In the genomic region with DNA sequence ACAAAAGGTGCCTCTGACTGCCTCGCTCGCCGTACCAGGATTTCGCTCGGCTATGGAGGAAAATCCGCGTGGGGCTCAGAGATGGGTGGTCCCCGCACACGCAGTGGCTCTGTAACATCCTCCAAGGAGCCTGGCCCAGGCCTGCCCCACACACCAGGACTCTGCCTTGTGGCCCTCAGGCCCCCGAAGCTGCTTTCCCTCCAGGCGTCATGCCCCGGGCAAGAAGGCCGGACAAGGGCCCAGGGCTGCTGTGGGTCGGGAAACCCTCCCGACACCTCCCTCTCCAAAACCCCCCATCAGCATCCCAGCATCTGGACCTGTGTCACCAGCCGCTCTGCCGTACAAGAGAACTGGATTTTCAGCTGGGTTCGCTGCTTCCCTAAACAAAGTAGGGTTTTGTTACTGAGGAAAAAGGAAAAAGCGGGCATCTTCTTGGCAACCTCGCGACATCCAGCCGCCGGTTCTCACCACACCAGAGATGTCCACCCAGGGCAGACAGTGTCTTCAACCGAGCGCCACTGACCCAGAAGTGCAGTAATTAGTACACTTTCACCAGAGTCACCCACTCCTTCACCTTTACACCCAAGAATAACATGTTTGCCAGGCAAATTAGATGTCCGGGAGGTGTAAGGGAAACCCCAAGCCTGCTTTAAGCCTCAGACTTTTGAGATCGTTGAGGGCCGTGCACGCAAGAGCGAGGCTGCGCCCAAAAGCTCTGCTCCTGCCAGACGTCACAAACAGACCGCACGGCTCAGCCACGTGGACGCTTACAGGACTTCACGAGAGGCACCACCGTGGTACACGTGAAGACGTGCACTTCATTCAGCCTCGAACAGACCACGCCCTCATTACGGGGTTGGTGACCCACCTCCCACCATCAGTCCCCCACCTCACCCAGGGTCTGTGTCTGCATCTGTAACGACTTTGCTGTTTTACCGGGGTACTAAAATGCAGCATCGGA, we compare ENCODE assay signal across 25 cellular contexts.
A peak's percentile ranks its signal among the peaks of the same experiment; 100 is the strongest.
DNase-seq lines count a peak whose midpoint lies in the region; ATAC-seq and TF ChIP-seq lines count a peak whose summit lies in the region.
"Had no signal": no experiment of that assay in that cellular context is flagged by ENCODE, and none has a peak within 500 bp of the region (broad histone marks: within the 10 kb centered on the region; RNA-seq: fewer than 3 reads in every experiment).

No MANE protein-coding gene starts in this region.

- H3K27me3 ChIP-seq in left ventricle myocardium inferior (ENCODE audit: low read depth) (no peaks in the 10 kb centered on the region), ascending aorta (no peaks in the 10 kb centered on the region)
- H3K27me3 ChIP-seq: brain microvascular endothelial cell, upper lobe of left lung had no signal

- intact Hi-C loops in left ventricle myocardium inferior (cut with micrococcal nuclease) (no loop called here), left ventricle myocardium superior (cut with micrococcal nuclease) (no loop called here), head of caudate nucleus (cut with DNase I) (no loop called here), ascending aorta (cut with DNase I) (no loop called here)

- H3K36me3 ChIP-seq in left ventricle myocardium inferior (no peaks in the 10 kb centered on the region), ascending aorta (no peaks in the 10 kb centered on the region)
- H3K36me3 ChIP-seq: brain microvascular endothelial cell, upper lobe of left lung had no signal

- H3K27ac ChIP-seq in left ventricle myocardium inferior (replicated peaks): peak overlapping the region; percentile 94
- H3K27ac ChIP-seq in ascending aorta: no peak overlapping the region
- H3K27ac ChIP-seq: brain microvascular endothelial cell had no signal

- no peak for TF ChIP-seq CTCF in left ventricle myocardium inferior (IDR thresholded peaks at IDR 0.05; ENCODE audit: borderline replicate concordance)
- TF ChIP-seq CTCF in ascending aorta (IDR thresholded peaks at IDR 0.05): no peak

- no peak for ATAC-seq in left ventricle myocardium superior
- ATAC-seq: HCT116; stimulated activated naive B cell treated with anti-CD40 and anti-IgM and Interleukin-4, amounts not matched to agents 10 μg/mL and 1 μg/mL and 100 μg/mL, for 72 hours had no signal

- H3K9me3 ChIP-seq in left ventricle myocardium inferior (replicated peaks) (no peaks in the 10 kb centered on the region), ascending aorta (no peaks in the 10 kb centered on the region)
- H3K9me3 ChIP-seq: upper lobe of left lung had no signal

- DNase-seq in left ventricle myocardium inferior (no peak), left ventricle myocardium superior (no peak), head of caudate nucleus (peak in 25 of 42 donors; percentile 10 to 75 (median 57)), putamen (ENCODE audit: low spot score) (peak; percentile 64), ascending aorta (ENCODE audit: low spot score in 2 of 2) (no peak), RKO (ENCODE audit: low spot score) (no peak)
- DNase-seq in activated CD4-positive, alpha-beta T cell treated with anti-CD3 and anti-CD28 coated beads, Interleukin-2, amount 50 U/mL, for 1 hour: no peak
- DNase-seq in stimulated activated CD4-positive, alpha-beta T cell treated with anti-CD3 and anti-CD28 coated beads, Interleukin-12 subunit alpha, Interleukin-12 subunit beta, amount 100 ng/mL, for 4 hours: no peak
- DNase-seq: activated B cell treated with CpG ODN at 0.5 μM for 24 hours; activated CD4-positive, alpha-beta memory T cell treated with anti-CD3 and anti-CD28 coated beads for 36 hours; AML-193; brain microvascular endothelial cell; DMS53; naive B cell; NCI-H2029 treated with DMSO at 0.1 percent for 48 hours; NCI-H345; NCI-H82; OCI-M1; retina; stimulated activated CD4-positive, alpha-beta T cell treated with anti-CD3 and anti-CD28 coated beads, Interleukin-4, amount 100 ng/mL, for 1 hour; stimulated activated naive B cell treated with anti-CD40 and anti-IgM and Interleukin-4, amounts not matched to agents 10 μg/mL and 1 μg/mL and 100 μg/mL, for 72 hours; upper lobe of left lung had no signal

- no peak overlapping the region for H3K4me3 ChIP-seq in left ventricle myocardium inferior
- H3K4me3 ChIP-seq in ascending aorta: no peak overlapping the region
- H3K4me3 ChIP-seq: coronary artery, smooth muscle cell, upper lobe of left lung had no signal

- H3K4me1 ChIP-seq in left ventricle myocardium inferior (peaks cover 61% of the 10 kb centered on the region), ascending aorta (peaks cover 0 to 21% of the 10 kb centered on the region in 2 donors)

Comparison
In these comparisons a context has a peak if more than half of its experiments do, and no peak if none do; other contexts are left out.
1. DNase-seq: peak in head of caudate nucleus (25 of 42) and putamen (single experiment); none in left ventricle myocardium inferior (single experiment), left ventricle myocardium superior (single experiment), ascending aorta (0 of 2), activated CD4-positive, alpha-beta T cell treated with anti-CD3 and anti-CD28 coated beads, Interleukin-2, amount 50 U/mL, for 1 hour (single experiment), RKO (single experiment) and stimulated activated CD4-positive, alpha-beta T cell treated with anti-CD3 and anti-CD28 coated beads, Interleukin-12 subunit alpha, Interleukin-12 subunit beta, amount 100 ng/mL, for 4 hours (single experiment).